ENCODE assay signal across 20 cellular contexts in genomic region chr14:92484132-92484823, GRCh38. TPM values are rescaled to one million over a fixed set of nuclear protein-coding genes. Genes with fewer than 3 reads are reported as not detected.
A peak's percentile ranks its signal among the peaks of the same experiment; 100 is the strongest.
DNase-seq lines count a peak whose midpoint lies in the region; FAIRE-seq and TF ChIP-seq lines count a peak whose summit lies in the region.
"Had no signal": no experiment of that assay in that cellular context is flagged by ENCODE, and none has a peak within 500 bp of the region (broad histone marks: within the 10 kb centered on the region; RNA-seq: fewer than 3 reads in every experiment).

No MANE protein-coding gene starts in this region.

- H3K4me3 Mint-ChIP-seq in CD14-positive monocyte (no peak overlapping the region), neural progenitor cell (no peak overlapping the region)
- H3K4me3 Mint-ChIP-seq: B cell; CD4-positive, alpha-beta memory T cell had no signal

- no peak for TF ChIP-seq POLR2A in H1 (IDR thresholded peaks at IDR 0.05; ENCODE audit: control extremely low read depth in 1 of 2, low read depth in 2 of 2, low read length in 2 of 2)
- no peak for TF ChIP-seq POLR2A in lower leg skin (IDR thresholded peaks at IDR 0.05)

- H3K4me1 ChIP-seq in H1 (replicated peaks in 1 of 4; ENCODE audit: control insufficient read depth in 3 of 4, insufficient read depth in 4 of 4, low read length in 3 of 4), result peaks cover 0 to 8% (median 0%) of the 10 kb centered on the region in 4 experiments; a peak in 2 of 7 replicates
- H3K4me1 ChIP-seq in neural progenitor cell, result no peaks in the 10 kb centered on the region

- H3K9me3 Mint-ChIP-seq in CD14-positive monocyte (peaks cover 0 to 2% (median 0%) of the 10 kb centered on the region in 7 donors), neural progenitor cell (peaks cover 6% of the 10 kb centered on the region)

- 0 out of 2 replicates have a peak overlapping the region, but pooled peaks have one; percentile 59 for H2AFZ ChIP-seq in H1 (ENCODE audit: low read length)
- H2AFZ ChIP-seq in neural progenitor cell (replicated peaks), result peak overlapping the region; percentile 42

- H2AK5ac ChIP-seq in H1 (ENCODE audit: low read depth, low read length), result no peak overlapping the region

- H3K36me3 Mint-ChIP-seq in CD14-positive monocyte (peaks cover 62 to 80% of the 10 kb centered on the region in 2 donors), neural progenitor cell (no peaks in the 10 kb centered on the region)
- H3K36me3 Mint-ChIP-seq: CD4-positive, alpha-beta memory T cell had no signal

- H3K4ac ChIP-seq in H1 (replicated peaks; ENCODE audit: insufficient read length, low read depth, low read length), result no peak overlapping the region

- H3K27ac ChIP-seq in H1 (ENCODE audit: low read depth, low read length) (no peak overlapping the region), neural progenitor cell (no peak overlapping the region)
- H3K27ac ChIP-seq: HL-60 had no signal

- no peak for TF ChIP-seq EP300 in H1 (IDR thresholded peaks at IDR 0.05; ENCODE audit: borderline replicate concordance in 1 of 2, low read depth in 2 of 2, low read length in 2 of 2)

- H3K9me3 ChIP-seq in H1 (ENCODE audit: insufficient read depth in 2 of 2, low read depth in 1 of 2, low read length in 1 of 2) (no peaks in the 10 kb centered on the region), neural progenitor cell (ENCODE audit: low read depth) (no peaks in the 10 kb centered on the region)

- no peak overlapping the region for H2BK120ac ChIP-seq in H1 (replicated peaks; ENCODE audit: low read depth, low read length)

- no peaks in the 10 kb centered on the region for H3K23me2 ChIP-seq in H1 (ENCODE audit: low read depth, low read length)

- H4K20me1 ChIP-seq in H1 (replicated peaks in 1 of 2; ENCODE audit: control insufficient read depth in 1 of 2, insufficient read depth in 2 of 2, low read length in 2 of 2) (no peaks in the 10 kb centered on the region), neural progenitor cell (ENCODE audit: low read depth) (no peaks in the 10 kb centered on the region)

- no peak overlapping the region for H4K91ac ChIP-seq in H1 (replicated peaks; ENCODE audit: insufficient read length, low read length)

- H3K27me3 ChIP-seq in H1 (replicated peaks in 1 of 4; ENCODE audit: control insufficient read depth in 3 of 4, extremely low read depth in 1 of 4, insufficient read depth in 3 of 4, low read length in 3 of 4), result 0 out of 7 replicates have a peak, but pooled peaks cover 0 to 2% (median 0%) of the 10 kb centered on the region in 4 experiments
- H3K27me3 ChIP-seq in neural progenitor cell, result no peaks in the 10 kb centered on the region

- no peaks in the 10 kb centered on the region for H3K79me1 ChIP-seq in H1 (ENCODE audit: low read depth, low read length)

- no peak overlapping the region for H2BK15ac ChIP-seq in H1 (ENCODE audit: low read length)

- 91% methylated on average over 7 of the region's 7 CpGs; no CpG with 5 or more reads in 1 of the 2 experiments for WGBS in H1 (ENCODE audit: extremely low coverage in 1 of 2, insufficient coverage in 1 of 2, insufficient read length in 1 of 2, insufficient replicate concordance in 2 of 2, low coverage in 1 of 2, low lambda C conversion rate in 2 of 2, missing lambda C conversion rate in 1 of 2), 2 experiments
- WGBS in lower leg skin, 2 donors, result 90 to 95% methylated on average over 7 of the region's 7 CpGs

- no peak overlapping the region for H2BK12ac ChIP-seq in H1 (ENCODE audit: low read depth, low read length)

- no peaks in the 10 kb centered on the region for H3K36me3 ChIP-seq in H1 (ENCODE audit: control insufficient read depth in 2 of 4, insufficient read depth in 4 of 4, low read length in 3 of 4)
- H3K36me3 ChIP-seq in neural progenitor cell, result no peaks in the 10 kb centered on the region

- no peak overlapping the region for H2BK5ac ChIP-seq in H1 (ENCODE audit: low read depth, low read length)

- H2BK20ac ChIP-seq in H1 (ENCODE audit: low read length), result no peak overlapping the region

- H4K8ac ChIP-seq in H1 (ENCODE audit: extremely low read depth, insufficient read depth, low read length), result no peak overlapping the region; the same call in 1 of the 2 replicates

- FAIRE-seq in H1 (lab: Jason Lieb, UNC), result no peak
- FAIRE-seq: A204.1, D721Med, G401.6, GM12892 had no signal

- H3K4me2 ChIP-seq in H1 (ENCODE audit: insufficient read depth in 1 of 2, low read depth in 2 of 2, low read length in 2 of 2) (no peak overlapping the region), neural progenitor cell (no peak overlapping the region)

- no peaks in the 10 kb centered on the region for H3K79me2 ChIP-seq in H1 (ENCODE audit: control insufficient read depth in 1 of 2, insufficient read depth in 2 of 2, low read length in 2 of 2)
- no peaks in the 10 kb centered on the region for H3K79me2 ChIP-seq in neural progenitor cell (ENCODE audit: low read depth)

- intact Hi-C loops in CD14-positive monocyte (cut with micrococcal nuclease) (no loop called here), lower leg skin (cut with DNase I; ENCODE audit: low total_unique reads) (no loop called here)

- H3K9ac ChIP-seq in H1 (replicated peaks in 1 of 4; ENCODE audit: extremely low read depth in 1 of 4, low read depth in 3 of 4, low read length in 3 of 4) (no peak overlapping the region), neural progenitor cell (no peak overlapping the region)

- H3K27ac Mint-ChIP-seq in CD14-positive monocyte (peak overlapping the region in 5 of 7 donors; percentile 4 to 85 (median 50)), neural progenitor cell (no peak overlapping the region)
- H3K27ac Mint-ChIP-seq: B cell had no signal

- H3K23ac ChIP-seq in H1 (ENCODE audit: insufficient read length), result no peak overlapping the region

- H3F3A ChIP-seq in neural progenitor cell (ENCODE audit: low read depth), result no peaks in the 10 kb centered on the region

- CTCF ChIA-PET in H1 (lab: Charles Lee; ENCODE audit: partially characterized antibody), result interaction anchor here (1.0 to 1.5 kb wide), 2 partner anchors 11 to 377 kb away, joined by 3 to 4 read pairs; no protein-coding TSS in a partner anchor

- H3K56ac ChIP-seq in H1 (replicated peaks; ENCODE audit: insufficient read length, low read depth, low read length), result no peak overlapping the region

- H3K4me3 ChIP-seq in H1 (ENCODE audit: extremely low read depth in 1 of 4, insufficient read depth in 2 of 4, low read depth in 3 of 4, low read length in 4 of 4), result no peak overlapping the region
- H3K4me3 ChIP-seq in neural progenitor cell, result no peak overlapping the region
- no peak overlapping the region for H3K4me3 ChIP-seq in lower leg skin (ENCODE audit: low read depth, poor library complexity, severe bottlenecking)

- no peak for TF ChIP-seq RAD21 in H1 (IDR thresholded peaks at IDR 0.05 in 1 of 2, conservative IDR thresholded peaks at IDR 0.05 in 1 of 2; ENCODE audit: low read depth in 2 of 2, low read length in 2 of 2)

- no peak overlapping the region for H3K18ac ChIP-seq in H1 (ENCODE audit: extremely low read depth, low read length)

- TF ChIP-seq CTCF in CD14-positive monocyte (IDR thresholded peaks at IDR 0.05) (no peak), H1 (IDR thresholded peaks at IDR 0.05; ENCODE audit: control extremely low read depth in 1 of 3, insufficient read depth in 1 of 3, low read depth in 1 of 3, low read length in 3 of 3) (no peak), neural progenitor cell (IDR thresholded peaks at IDR 0.05) (no peak), lower leg skin (IDR thresholded peaks at IDR 0.05) (no peak)

- H3K27me3 Mint-ChIP-seq in CD14-positive monocyte (ENCODE audit: low read depth in 3 of 3), result peaks cover 0 to 3% (median 0%) of the 10 kb centered on the region in 3 donors
- peaks cover 10% of the 10 kb centered on the region for H3K27me3 Mint-ChIP-seq in neural progenitor cell (ENCODE audit: insufficient read depth, low read depth)

- POLR2A ChIA-PET in H1 (lab: Charles Lee; ENCODE audit: partially characterized antibody), result interaction anchor here (0.6 kb wide), 1 partner anchor 34 kb away, joined by 3 read pairs; no protein-coding TSS in a partner anchor

- no peak for DNase-seq in CD14-positive monocyte (ENCODE audit: low spot score)
- peak; percentile 13 for DNase-seq in NCI-H69 (lab: John Stamatoyannopoulos, UW)
- DNase-seq in H1 (ENCODE audit: low read depth in 1 of 2, low spot score in 2 of 2), result peak in 1 of 2 experiments; percentile 27
- DNase-seq in neural progenitor cell (ENCODE audit: low spot score), result no peak
- no peak for DNase-seq in dedifferentiated amniotic fluid mesenchymal stem cell (ENCODE audit: extremely low spot score)
- no peak for DNase-seq in inferior parietal cortex (ENCODE audit: extremely low spot score)
- no peak for DNase-seq in COLO668 (lab: John Stamatoyannopoulos, UW; ENCODE audit: unreplicated experiment)
- no peak for DNase-seq in lower leg skin (ENCODE audit: low spot score in 2 of 2)
- DNase-seq: C1 segment of cervical spinal cord; CD4-positive, alpha-beta memory T cell; COR-L47; DMS153; DMS79 treated with DMSO at 0.1 percent for 48 hours; EL had no signal

- no peak overlapping the region for H4K5ac ChIP-seq in H1 (ENCODE audit: insufficient read length, low read depth, low read length)

- no peak overlapping the region for H3K14ac ChIP-seq in H1 (ENCODE audit: insufficient read length)

- peaks cover 85% of the 10 kb centered on the region for H3K4me1 Mint-ChIP-seq in CD14-positive monocyte
- H3K4me1 Mint-ChIP-seq in neural progenitor cell, result peaks cover 15% of the 10 kb centered on the region
- H3K4me1 Mint-ChIP-seq: CD4-positive, alpha-beta memory T cell had no signal

TF ChIP-seq in H1, 55 proteins besides CTCF, POLR2A, EP300 and RAD21 (continues in another document):
- TF ChIP-seq ZNF274 (IDR thresholded peaks at IDR 0.05; ENCODE audit: borderline replicate concordance, extremely low read depth, low read length) (no peak), MAX (IDR thresholded peaks at IDR 0.05) (no peak), TAF1 (IDR thresholded peaks at IDR 0.05; ENCODE audit: low read depth, low read length) (no peak), RFX5 (IDR thresholded peaks at IDR 0.05; ENCODE audit: borderline replicate concordance, low read depth, low read length) (no peak)

RNA-seq across cellular contexts. Expression of gene RIN3, which starts 29.3 kb away (rescaled TPM):
- polyA plus RNA-seq in CD14-positive monocyte (10 to 100 TPM; 42.8 to 54.6 TPM), H1 (2011; rRNA removed) (0.59 and 0.78 TPM in 2 replicates)
- total RNA-seq in H1 (2021; fragmentation: NEBNext Ultra II Directional; extraction: Animal tissue kit (Norgen Biotek cat#: 25700)), result 1.5 and 1.9 TPM in 2 replicates
- polyA plus RNA-seq in H1 (2011; cell fraction: cytosol; rRNA removed), result 0.40 TPM
- 1.1 TPM for polyA plus RNA-seq in H1 (2011; cell fraction: nucleus; rRNA removed)
- polyA plus RNA-seq in H1 (2012, experiment 1 of 2), result 1.1 to 2.2 TPM (median 1.5 TPM) in 4 replicates
- polyA plus RNA-seq in H1 (2012, experiment 2 of 2), result 1.4 TPM
- 1.7 TPM for polyA plus RNA-seq in H1 (2013, experiment 1 of 2)
- polyA plus RNA-seq in H1 (2013, experiment 2 of 2), result 1.4 TPM
- 1.3 and 1.4 TPM in 2 replicates for polyA minus RNA-seq in H1 (2011; rRNA and poly(A)+ RNA removed)
- 1.1 TPM for polyA minus RNA-seq in H1 (2011; cell fraction: cytosol; rRNA and poly(A)+ RNA removed)
- polyA minus RNA-seq in H1 (2011; cell fraction: nucleus; rRNA and poly(A)+ RNA removed), result 3.5 TPM
- total RNA-seq in neural progenitor cell (ENCODE audit: low replicate concordance) (0.09 and 0.22 TPM in 2 replicates), lower leg skin (1 to 10 TPM; 3.0 to 8.7 (median 7.5) TPM)
